23 cellular contexts compared by ENCODE assay signal in genomic region chr6:151054304-151054703, GRCh38.
A peak's percentile ranks its signal among the peaks of the same experiment; 100 is the strongest.
DNase-seq lines count a peak whose midpoint lies in the region; ATAC-seq and TF ChIP-seq lines count a peak whose summit lies in the region.
"Had no signal": no experiment of that assay in that cellular context is flagged by ENCODE, and none has a peak within 500 bp of the region (broad histone marks: within the 10 kb centered on the region; RNA-seq: fewer than 3 reads in every experiment).

No MANE protein-coding gene starts in this region.

- intact Hi-C loops in Calu3 (cut with micrococcal nuclease; ENCODE audit: unreplicated experiment), result no loop called here
- intact Hi-C loops in body of pancreas (cut with DNase I), result no loop called here

- peaks cover 12% of the 10 kb centered on the region for H3K4me1 Mint-ChIP-seq in Calu3 (ENCODE audit: low read depth, unreplicated experiment)
- peaks cover 19% of the 10 kb centered on the region for H3K4me1 Mint-ChIP-seq in neural progenitor cell
- H3K4me1 Mint-ChIP-seq: naive B cell had no signal

- H3K9ac ChIP-seq in neural progenitor cell, result no peak overlapping the region

- H3K27ac ChIP-seq in body of pancreas (no peak overlapping the region), cardiac muscle cell (peak overlapping the region; percentile 66), neural progenitor cell (no peak overlapping the region)
- H3K27ac ChIP-seq: C4-2B, Peyer's patch, SK-N-MC had no signal

- H3K4me3 ChIP-seq in body of pancreas (no peak overlapping the region), cardiac muscle cell (no peak overlapping the region), neural progenitor cell (no peak overlapping the region)
- H3K4me3 ChIP-seq: lung, Peyer's patch, SK-N-MC, tibial artery had no signal

- H3K36me3 ChIP-seq in body of pancreas (replicated peaks in 1 of 2; ENCODE audit: insufficient read depth in 1 of 2, low read depth in 2 of 2) (no peaks in the 10 kb centered on the region), cardiac muscle cell (no peaks in the 10 kb centered on the region), neural progenitor cell (no peaks in the 10 kb centered on the region)
- H3K36me3 ChIP-seq: Peyer's patch, tibial artery had no signal

- TF ChIP-seq CTCF in Calu3 (IDR thresholded peaks at IDR 0.05; ENCODE audit: unreplicated experiment) (no peak), body of pancreas (IDR thresholded peaks at IDR 0.05) (no peak), cardiac muscle cell (IDR thresholded peaks at IDR 0.05; ENCODE audit: low read depth, low read length) (no peak), neural progenitor cell (IDR thresholded peaks at IDR 0.05) (no peak)

- H3K27ac Mint-ChIP-seq in Calu3 (ENCODE audit: unreplicated experiment) (peak overlapping the region; percentile 33), neural progenitor cell (no peak overlapping the region)
- H3K27ac Mint-ChIP-seq: naive B cell had no signal

- peak; percentile 21 for ATAC-seq in body of pancreas
- ATAC-seq: activated CD4-positive, CD25-positive, alpha-beta regulatory T cell treated with anti-CD3 and anti-CD28 coated beads, Interleukin-2, amount 50 U/mL, for 24 hours had no signal

- 59 to 65% methylated on average over 8 of the region's 8 CpGs for WGBS in body of pancreas, 2 donors

- BruUV-seq in Calu3 (replicated peaks; lab: Mats Ljungman, UMichigan), result no TSS peak

- H2AFZ ChIP-seq in neural progenitor cell (replicated peaks), result no peak overlapping the region

- H3K4me2 ChIP-seq in neural progenitor cell, result no peak overlapping the region

- H3K27me3 Mint-ChIP-seq in Calu3 (ENCODE audit: unreplicated experiment) (no peaks in the 10 kb centered on the region), neural progenitor cell (ENCODE audit: insufficient read depth, low read depth) (peaks cover 15% of the 10 kb centered on the region)
- H3K27me3 Mint-ChIP-seq: naive B cell had no signal

- peaks cover 9% of the 10 kb centered on the region for H3K36me3 Mint-ChIP-seq in Calu3 (ENCODE audit: insufficient read depth, unreplicated experiment)
- H3K36me3 Mint-ChIP-seq in neural progenitor cell, result peaks cover 18% of the 10 kb centered on the region

- H3K4me3 Mint-ChIP-seq in Calu3 (ENCODE audit: low read depth, unreplicated experiment) (no peak overlapping the region), neural progenitor cell (no peak overlapping the region)
- H3K4me3 Mint-ChIP-seq: naive B cell had no signal

- no peaks in the 10 kb centered on the region for H4K20me1 ChIP-seq in neural progenitor cell (ENCODE audit: low read depth)

- H3K79me2 ChIP-seq in neural progenitor cell (ENCODE audit: low read depth), result no peaks in the 10 kb centered on the region

- no peak for TF ChIP-seq POLR2A in body of pancreas (IDR thresholded peaks at IDR 0.05)

- H3F3A ChIP-seq in neural progenitor cell (ENCODE audit: low read depth), result no peaks in the 10 kb centered on the region

- DNase-seq in Calu3, result no peak
- DNase-seq in body of pancreas, result no peak
- peak; percentile 68 to 82 for DNase-seq in cardiac muscle cell (ENCODE audit: low read depth in 1 of 2, low spot score in 1 of 2)
- peak; percentile 23 for DNase-seq in neural progenitor cell (ENCODE audit: low spot score)
- DNase-seq in NCI-H82 treated with DMSO at 0.1 percent for 48 hours (lab: John Stamatoyannopoulos, UW; ENCODE audit: unreplicated experiment), result no peak
- no peak for DNase-seq in ACHN
- DNase-seq in NOMO-1 (lab: John Stamatoyannopoulos, UW; ENCODE audit: unreplicated experiment in 2 of 2), result no peak
- no peak for DNase-seq in NCI-H1048 (lab: John Stamatoyannopoulos, UW)
- DNase-seq: activated effector memory CD4-positive, alpha-beta T cell treated with anti-CD3 and anti-CD28 coated beads, Interleukin-2, amount 50 U/mL, for 16 hours; amygdala; cortex of kidney; DMS 273 treated with DMSO at 0.1 percent for 48 hours; naive B cell; NCI-H1436; NCI-H2171 treated with DMSO at 0.1 percent for 48 hours; NCI-H82; Peyer's patch; T-helper 9 cell; tibial artery had no signal

- no peaks in the 10 kb centered on the region for H3K4me1 ChIP-seq in body of pancreas
- peaks cover 34% of the 10 kb centered on the region for H3K4me1 ChIP-seq in cardiac muscle cell (ENCODE audit: low read depth)
- peaks cover 7% of the 10 kb centered on the region for H3K4me1 ChIP-seq in neural progenitor cell
- H3K4me1 ChIP-seq: Peyer's patch had no signal

- in situ Hi-C loops in ACHN (cut with HindIII; ENCODE audit: low pct_ligation_motif_present, low pct_unique_long_range_greater_than_20kb, low sequenced_read_pairs), result no loop called here

- H3K9me3 ChIP-seq in body of pancreas, result no peaks in the 10 kb centered on the region
- H3K9me3 ChIP-seq in cardiac muscle cell (ENCODE audit: low read depth), result no peaks in the 10 kb centered on the region
- no peaks in the 10 kb centered on the region for H3K9me3 ChIP-seq in neural progenitor cell (ENCODE audit: low read depth)
- H3K9me3 ChIP-seq: Peyer's patch, tibial artery had no signal

- CTCF ChIA-PET in Calu3 (lab: Charles Lee), result interaction anchor here (0.6 kb wide), 1 partner anchor 14 kb away, joined by 5 read pairs; no protein-coding TSS in a partner anchor

- H3K9me3 Mint-ChIP-seq in Calu3 (ENCODE audit: low read depth, unreplicated experiment), result no peaks in the 10 kb centered on the region
- no peaks in the 10 kb centered on the region for H3K9me3 Mint-ChIP-seq in neural progenitor cell
- H3K9me3 Mint-ChIP-seq: naive B cell had no signal

- H3K27me3 ChIP-seq in body of pancreas (no peaks in the 10 kb centered on the region), cardiac muscle cell (no peaks in the 10 kb centered on the region), neural progenitor cell (no peaks in the 10 kb centered on the region)
- H3K27me3 ChIP-seq: Peyer's patch, tibial artery had no signal

Comparison
In these comparisons a context has a peak if more than half of its experiments do, and no peak if none do; other contexts are left out.
1. DNase-seq: peak in cardiac muscle cell (2 of 2) and neural progenitor cell (single experiment); none in Calu3 (single experiment), body of pancreas (0 of 4), NCI-H82 treated with DMSO at 0.1 percent for 48 hours (single experiment), ACHN (single experiment), NOMO-1 (0 of 2) and NCI-H1048 (single experiment).